In genomic region chr4:42151568-42152506, GRCh38 we compare ENCODE assay signal across 9 cellular contexts. TPM values are rescaled to one million over a fixed set of nuclear protein-coding genes. Genes with fewer than 3 reads are reported as not detected.
DNase-seq lines count a peak whose midpoint lies in the region; ATAC-seq and TF ChIP-seq lines count a peak whose summit lies in the region.
"Had no signal": no experiment of that assay in that cellular context is flagged by ENCODE, and none has a peak within 500 bp of the region (broad histone marks: within the 10 kb centered on the region; RNA-seq: fewer than 3 reads in every experiment).

No MANE protein-coding gene starts in this region.

- H3K4me1 Mint-ChIP-seq in activated naive CD4-positive, alpha-beta T cell treated with anti-CD3 and anti-CD28 coated beads, Interleukin-2, amount 50 U/mL, for 24 hours = peaks cover 22% of the 10 kb centered on the region
- H3K4me1 Mint-ChIP-seq in stimulated activated naive B cell treated with anti-CD40 and anti-IgM and Interleukin-4, amounts not matched to agents 10 μg/mL and 1 μg/mL and 100 μg/mL, for 72 hours = peaks cover 21 to 37% of the 10 kb centered on the region in 2 donors

- peak; percentile 23 for DNase-seq in left cardiac atrium
- DNase-seq in Right ventricle myocardium superior = no peak
- peak; percentile 84 to 92 for DNase-seq in NCI-H524 (lab: John Stamatoyannopoulos, UW)
- peak; percentile 37 to 79 for DNase-seq in left lung
- DNase-seq in stimulated activated naive B cell treated with anti-CD40 and anti-IgM and Interleukin-4, amounts not matched to agents 10 μg/mL and 1 μg/mL and 100 μg/mL, for 72 hours = peak; percentile 77
- no peak for DNase-seq in ureter (ENCODE audit: low spot score)

- H3K9me3 Mint-ChIP-seq in activated naive CD4-positive, alpha-beta T cell treated with anti-CD3 and anti-CD28 coated beads, Interleukin-2, amount 50 U/mL, for 24 hours = no peaks in the 10 kb centered on the region
- no peaks in the 10 kb centered on the region for H3K9me3 Mint-ChIP-seq in stimulated activated naive B cell treated with anti-CD40 and anti-IgM and Interleukin-4, amounts not matched to agents 10 μg/mL and 1 μg/mL and 100 μg/mL, for 72 hours

- no peaks in the 10 kb centered on the region for H3K36me3 Mint-ChIP-seq in activated naive CD4-positive, alpha-beta T cell treated with anti-CD3 and anti-CD28 coated beads, Interleukin-2, amount 50 U/mL, for 24 hours
- H3K36me3 Mint-ChIP-seq in stimulated activated naive B cell treated with anti-CD40 and anti-IgM and Interleukin-4, amounts not matched to agents 10 μg/mL and 1 μg/mL and 100 μg/mL, for 72 hours = peaks cover 0 to 5% of the 10 kb centered on the region in 2 donors

- no peaks in the 10 kb centered on the region for H3K36me3 ChIP-seq in left lung

- no peak overlapping the region for H3K27ac ChIP-seq in left lung
- H3K27ac ChIP-seq: epithelial cell of prostate had no signal

- peaks cover 45 to 73% of the 10 kb centered on the region in 2 donors for H3K27me3 ChIP-seq in left lung

- intact Hi-C loops in left cardiac atrium (cut with DNase I) = no loop called here
- intact Hi-C loops in Right ventricle myocardium superior (cut with DNase I) = no loop called here
- intact Hi-C loops in left lung (cut with DNase I) = no loop called here

- H3K27me3 Mint-ChIP-seq in activated naive CD4-positive, alpha-beta T cell treated with anti-CD3 and anti-CD28 coated beads, Interleukin-2, amount 50 U/mL, for 24 hours = peaks cover 40% of the 10 kb centered on the region
- peaks cover 4 to 5% of the 10 kb centered on the region in 2 donors for H3K27me3 Mint-ChIP-seq in stimulated activated naive B cell treated with anti-CD40 and anti-IgM and Interleukin-4, amounts not matched to agents 10 μg/mL and 1 μg/mL and 100 μg/mL, for 72 hours

- no peak overlapping the region for H3K27ac Mint-ChIP-seq in activated naive CD4-positive, alpha-beta T cell treated with anti-CD3 and anti-CD28 coated beads, Interleukin-2, amount 50 U/mL, for 24 hours
- peak overlapping the region; percentile 78 for H3K27ac Mint-ChIP-seq in stimulated activated naive B cell treated with anti-CD40 and anti-IgM and Interleukin-4, amounts not matched to agents 10 μg/mL and 1 μg/mL and 100 μg/mL, for 72 hours

- H3K9me3 ChIP-seq in left lung = no peaks in the 10 kb centered on the region

- peak overlapping the region; percentile 28 to 46 for H3K4me3 ChIP-seq in left lung

- ATAC-seq in left cardiac atrium = peak; percentile 41 to 44
- ATAC-seq in Right ventricle myocardium superior (ENCODE audit: poor library complexity) = no peak
- ATAC-seq in HG02870 (IDR thresholded peaks at IDR 0.05; ENCODE audit: unreplicated experiment) = peak; percentile 56
- peak; percentile 54 for ATAC-seq in left lung
- peak; percentile 72 to 79 for ATAC-seq in stimulated activated naive B cell treated with anti-CD40 and anti-IgM and Interleukin-4, amounts not matched to agents 10 μg/mL and 1 μg/mL and 100 μg/mL, for 72 hours (replicated peaks)

- peaks cover 4 to 21% of the 10 kb centered on the region in 2 donors for H3K4me1 ChIP-seq in left lung

- no peak for TF ChIP-seq CTCF in left lung (IDR thresholded peaks at IDR 0.05)

- peak overlapping the region; percentile 69 for H3K4me3 Mint-ChIP-seq in activated naive CD4-positive, alpha-beta T cell treated with anti-CD3 and anti-CD28 coated beads, Interleukin-2, amount 50 U/mL, for 24 hours
- peak overlapping the region; percentile 84 to 94 for H3K4me3 Mint-ChIP-seq in stimulated activated naive B cell treated with anti-CD40 and anti-IgM and Interleukin-4, amounts not matched to agents 10 μg/mL and 1 μg/mL and 100 μg/mL, for 72 hours

RNA-seq across cellular contexts. Expression of gene BEND4, which starts 0.6 kb away (rescaled TPM):
- total RNA-seq in left cardiac atrium (under 1 TPM in 1 of 2 donors, not detected in 1; 0.03 TPM), Right ventricle myocardium superior (0.05 TPM), left lung (under 1 TPM; 0.23 to 0.42 TPM), ureter (0.18 TPM)

Comparison
In these comparisons a context has a peak if more than half of its experiments do, and no peak if none do; other contexts are left out.
1. DNase-seq: peak in left cardiac atrium (single experiment), NCI-H524 (2 of 2), left lung (2 of 2) and stimulated activated naive B cell treated with anti-CD40 and anti-IgM and Interleukin-4, amounts not matched to agents 10 μg/mL and 1 μg/mL and 100 μg/mL, for 72 hours (single experiment); none in Right ventricle myocardium superior (single experiment) and ureter (single experiment).